8 cellular contexts compared by ENCODE assay signal in genomic region chr14:65412881-65413738, GRCh38. TPM values are rescaled to one million over a fixed set of nuclear protein-coding genes. Genes with fewer than 3 reads are reported as not detected.
DNase-seq lines count a peak whose midpoint lies in the region; ATAC-seq and TF ChIP-seq lines count a peak whose summit lies in the region.

No MANE protein-coding gene starts in this region.

- no peaks in the 10 kb centered on the region for H3K36me3 Mint-ChIP-seq in natural killer cell treated with Interleukin-12 subunit alpha and Interleukin-12 subunit beta and Interleukin-15 and Interleukin-18, amount 100 ng/mL, for 72 hours
- H3K36me3 Mint-ChIP-seq in type B pancreatic cell: no peaks in the 10 kb centered on the region

- H3K4me3 ChIP-seq in BLaER1 (peak overlapping the region; percentile 91), fibroblast of lung (replicated peaks in 1 of 4; ENCODE audit: control extremely low read depth in 1 of 4, insufficient read depth in 1 of 4, low read depth in 3 of 4, low read length in 4 of 4) (peak overlapping the region; percentile 73 to 92 (median 82))

- H4K20me1 ChIP-seq in BLaER1: peaks cover 46% of the 10 kb centered on the region
- H4K20me1 ChIP-seq in fibroblast of lung (ENCODE audit: control insufficient read depth, extremely low read depth, insufficient read depth, low read length): no peaks in the 10 kb centered on the region

- H3K4me1 ChIP-seq in BLaER1 (peaks cover 14% of the 10 kb centered on the region), fibroblast of lung (ENCODE audit: control insufficient read depth, extremely low read depth, insufficient read depth, low read length) (peaks cover 2% of the 10 kb centered on the region)

- H3K9me3 ChIP-seq in BLaER1: no peaks in the 10 kb centered on the region
- H3K9me3 ChIP-seq in fibroblast of lung (ENCODE audit: control insufficient read depth, insufficient read depth, low read depth, low read length): no peaks in the 10 kb centered on the region

- no peaks in the 10 kb centered on the region for H3K27me3 Mint-ChIP-seq in natural killer cell treated with Interleukin-12 subunit alpha and Interleukin-12 subunit beta and Interleukin-15 and Interleukin-18, amount 100 ng/mL, for 72 hours
- no peaks in the 10 kb centered on the region for H3K27me3 Mint-ChIP-seq in type B pancreatic cell

- peaks cover 14 to 29% of the 10 kb centered on the region in 2 donors for H3K4me1 Mint-ChIP-seq in natural killer cell treated with Interleukin-12 subunit alpha and Interleukin-12 subunit beta and Interleukin-15 and Interleukin-18, amount 100 ng/mL, for 72 hours (ENCODE audit: low read depth in 2 of 2)
- H3K4me1 Mint-ChIP-seq in type B pancreatic cell (ENCODE audit: unreplicated experiment): peaks cover 18% of the 10 kb centered on the region

- H2AFZ ChIP-seq in fibroblast of lung (ENCODE audit: low read length): peak overlapping the region; percentile 87

- DNase-seq in NCI-H82 treated with DMSO at 0.1 percent for 48 hours (lab: John Stamatoyannopoulos, UW; ENCODE audit: unreplicated experiment): peak; percentile 9
- DNase-seq in activated T-cell treated with anti-CD3 and anti-CD28 coated beads for 48 hours (ENCODE audit: low read depth): peak; percentile 21
- peak; percentile 72 to 76 for DNase-seq in fibroblast of lung (ENCODE audit: low read depth in 2 of 2)
- DNase-seq in natural killer cell treated with Interleukin-12 subunit alpha and Interleukin-12 subunit beta and Interleukin-15 and Interleukin-18, amount 100 ng/mL, for 72 hours (ENCODE audit: low spot score): no peak
- DNase-seq in type B pancreatic cell (ENCODE audit: extremely low spot score, unreplicated experiment): no peak

- H3K4me2 ChIP-seq in BLaER1 (peak overlapping the region; percentile 86), fibroblast of lung (ENCODE audit: extremely low read depth, insufficient read depth, low read length) (peak overlapping the region; percentile 92)

- H3K27ac ChIP-seq in BLaER1: peak overlapping the region; percentile 87
- peak overlapping the region; percentile 77 for H3K27ac ChIP-seq in fibroblast of lung (ENCODE audit: insufficient read depth, low read length)

- ATAC-seq in GM18907 (IDR thresholded peaks at IDR 0.05; ENCODE audit: unreplicated experiment): peak; percentile 49
- ATAC-seq in HG03139 (IDR thresholded peaks at IDR 0.05; ENCODE audit: unreplicated experiment): peak; percentile 32
- ATAC-seq in natural killer cell treated with Interleukin-12 subunit alpha and Interleukin-12 subunit beta and Interleukin-15 and Interleukin-18, amount 100 ng/mL, for 72 hours: peak; percentile 77 to 78

- H3K9ac ChIP-seq in BLaER1: peak overlapping the region; percentile 87
- H3K9ac ChIP-seq in fibroblast of lung (ENCODE audit: insufficient read depth, low read length): peak overlapping the region; percentile 80

- no peaks in the 10 kb centered on the region for H3K9me3 Mint-ChIP-seq in natural killer cell treated with Interleukin-12 subunit alpha and Interleukin-12 subunit beta and Interleukin-15 and Interleukin-18, amount 100 ng/mL, for 72 hours
- H3K9me3 Mint-ChIP-seq in type B pancreatic cell: no peaks in the 10 kb centered on the region

- H3K4me3 Mint-ChIP-seq in natural killer cell treated with Interleukin-12 subunit alpha and Interleukin-12 subunit beta and Interleukin-15 and Interleukin-18, amount 100 ng/mL, for 72 hours: peak overlapping the region; percentile 97
- H3K4me3 Mint-ChIP-seq in type B pancreatic cell: peak overlapping the region; percentile 94

- no peaks in the 10 kb centered on the region for H3K27me3 ChIP-seq in BLaER1
- H3K27me3 ChIP-seq in fibroblast of lung (ENCODE audit: control insufficient read depth, insufficient read depth, low read length): no peaks in the 10 kb centered on the region

- H3K79me2 ChIP-seq in fibroblast of lung (ENCODE audit: control insufficient read depth, insufficient read depth, low read length): peaks cover 28% of the 10 kb centered on the region

- H3K36me3 ChIP-seq in BLaER1 (no peaks in the 10 kb centered on the region), fibroblast of lung (ENCODE audit: control insufficient read depth, insufficient read depth, low read length) (no peaks in the 10 kb centered on the region)

- H3K27ac Mint-ChIP-seq in natural killer cell treated with Interleukin-12 subunit alpha and Interleukin-12 subunit beta and Interleukin-15 and Interleukin-18, amount 100 ng/mL, for 72 hours: peak overlapping the region; percentile 45 to 93
- peak overlapping the region; percentile 64 for H3K27ac Mint-ChIP-seq in type B pancreatic cell

- TF ChIP-seq CTCF in fibroblast of lung (conservative IDR thresholded peaks at IDR 0.05 in 1 of 2, IDR thresholded peaks at IDR 0.05 in 1 of 2; ENCODE audit: low read depth in 1 of 2, low read length in 2 of 2) (peak; percentile 5 to 17), type B pancreatic cell (conservative IDR thresholded peaks at IDR 0.05) (no peak)

RNA-seq across cellular contexts. Expression of gene FUT8, which starts 0.6 kb away (rescaled TPM):
- 95.8 and 105 TPM in 2 replicates for total RNA-seq in fibroblast of lung
- polyA plus RNA-seq in fibroblast of lung: 43.1 and 51.4 TPM in 2 replicates
- polyA plus RNA-seq in fibroblast of lung (2012): 29.2 and 29.3 TPM in 2 replicates
- polyA minus RNA-seq in fibroblast of lung (ENCODE audit: low replicate concordance): 6.8 and 15.6 TPM in 2 replicates
- total RNA-seq in natural killer cell treated with Interleukin-12 subunit alpha and Interleukin-12 subunit beta and Interleukin-15 and Interleukin-18, amount 100 ng/mL, for 72 hours: 100 to 1,000 TPM in 1 of 2 donors, 10 to 100 TPM in 1; 73.0 to 139 TPM
- total RNA-seq in type B pancreatic cell (ENCODE audit: low replicate concordance): 50.9 and 67.4 TPM in 2 replicates

Comparison
In these comparisons a context has a peak if more than half of its experiments do, and no peak if none do; other contexts are left out.
1. DNase-seq: peak in NCI-H82 treated with DMSO at 0.1 percent for 48 hours (single experiment), activated T-cell treated with anti-CD3 and anti-CD28 coated beads for 48 hours (single experiment) and fibroblast of lung (2 of 2); none in natural killer cell treated with Interleukin-12 subunit alpha and Interleukin-12 subunit beta and Interleukin-15 and Interleukin-18, amount 100 ng/mL, for 72 hours (single experiment) and type B pancreatic cell (single experiment).
2. Peak in every context shown above with its lines, with median percentiles within 50 percentile points of each other: ATAC-seq.